ENCODE assay signal across 9 cellular contexts in genomic region chr16:3780570-3780969, GRCh38.
DNase-seq lines count a peak whose midpoint lies in the region; ATAC-seq and TF ChIP-seq lines count a peak whose summit lies in the region.
"Had no signal": no experiment of that assay in that cellular context is flagged by ENCODE, and none has a peak within 500 bp of the region (broad histone marks: within the 10 kb centered on the region; RNA-seq: fewer than 3 reads in every experiment).

No MANE protein-coding gene starts in this region.

- H3K36me3 ChIP-seq in fibroblast of lung (ENCODE audit: control insufficient read depth, insufficient read depth, low read length) = peaks cover 10% of the 10 kb centered on the region

- peaks cover 8% of the 10 kb centered on the region for H3K79me2 ChIP-seq in fibroblast of lung (ENCODE audit: control insufficient read depth, insufficient read depth, low read length)

- H2AFZ ChIP-seq in fibroblast of lung (ENCODE audit: low read length) = no peak overlapping the region

- H4K20me1 ChIP-seq in fibroblast of lung (ENCODE audit: control insufficient read depth, extremely low read depth, insufficient read depth, low read length) = no peaks in the 10 kb centered on the region

- H3K4me1 ChIP-seq in fibroblast of lung (ENCODE audit: control insufficient read depth, extremely low read depth, insufficient read depth, low read length) = no peaks in the 10 kb centered on the region

- H3K9ac ChIP-seq in fibroblast of lung (ENCODE audit: insufficient read depth, low read length) = no peak overlapping the region

- ATAC-seq in HG03354 (IDR thresholded peaks at IDR 0.05; ENCODE audit: poor library complexity, severe bottlenecking, unreplicated experiment) (no peak), HG03521 (IDR thresholded peaks at IDR 0.05; ENCODE audit: unreplicated experiment) (no peak)

- no peaks in the 10 kb centered on the region for H3K27me3 ChIP-seq in fibroblast of lung (ENCODE audit: control insufficient read depth, insufficient read depth, low read length)

- in situ Hi-C loops in ACHN (cut with HindIII; ENCODE audit: low pct_ligation_motif_present, low pct_unique_long_range_greater_than_20kb, low sequenced_read_pairs) = no loop called here

- DNase-seq in ACHN (peak; percentile 52), GDM1 (lab: John Stamatoyannopoulos, UW) (peak; percentile 27), RKO (ENCODE audit: low spot score) (peak; percentile 54), fibroblast of lung (ENCODE audit: low read depth in 2 of 2) (peak; percentile 12 to 41), CD1c-positive myeloid dendritic cell (ENCODE audit: extremely low spot score) (no peak), AG20443 (ENCODE audit: low spot score) (no peak)
- DNase-seq: NCI-H187 had no signal

- H3K27ac ChIP-seq in fibroblast of lung (ENCODE audit: insufficient read depth, low read length) = no peak overlapping the region

- no peak overlapping the region for H3K4me2 ChIP-seq in fibroblast of lung (ENCODE audit: extremely low read depth, insufficient read depth, low read length)

- H3K9me3 ChIP-seq in fibroblast of lung (ENCODE audit: control insufficient read depth, insufficient read depth, low read depth, low read length) = no peaks in the 10 kb centered on the region

- H3K4me3 ChIP-seq in fibroblast of lung (replicated peaks in 1 of 4; ENCODE audit: control extremely low read depth in 1 of 4, insufficient read depth in 1 of 4, low read depth in 3 of 4, low read length in 4 of 4) = no peak overlapping the region

- no peak for TF ChIP-seq CTCF in fibroblast of lung (conservative IDR thresholded peaks at IDR 0.05 in 1 of 2, IDR thresholded peaks at IDR 0.05 in 1 of 2; ENCODE audit: low read depth in 1 of 2, low read length in 2 of 2)

Comparison
In these comparisons a context has a peak if more than half of its experiments do, and no peak if none do; other contexts are left out.
1. DNase-seq: peak in ACHN (single experiment), GDM1 (single experiment), RKO (single experiment) and fibroblast of lung (2 of 2); none in CD1c-positive myeloid dendritic cell (single experiment) and AG20443 (single experiment).